ENCODE assay signal across 8 cellular contexts in the genomic region with DNA sequence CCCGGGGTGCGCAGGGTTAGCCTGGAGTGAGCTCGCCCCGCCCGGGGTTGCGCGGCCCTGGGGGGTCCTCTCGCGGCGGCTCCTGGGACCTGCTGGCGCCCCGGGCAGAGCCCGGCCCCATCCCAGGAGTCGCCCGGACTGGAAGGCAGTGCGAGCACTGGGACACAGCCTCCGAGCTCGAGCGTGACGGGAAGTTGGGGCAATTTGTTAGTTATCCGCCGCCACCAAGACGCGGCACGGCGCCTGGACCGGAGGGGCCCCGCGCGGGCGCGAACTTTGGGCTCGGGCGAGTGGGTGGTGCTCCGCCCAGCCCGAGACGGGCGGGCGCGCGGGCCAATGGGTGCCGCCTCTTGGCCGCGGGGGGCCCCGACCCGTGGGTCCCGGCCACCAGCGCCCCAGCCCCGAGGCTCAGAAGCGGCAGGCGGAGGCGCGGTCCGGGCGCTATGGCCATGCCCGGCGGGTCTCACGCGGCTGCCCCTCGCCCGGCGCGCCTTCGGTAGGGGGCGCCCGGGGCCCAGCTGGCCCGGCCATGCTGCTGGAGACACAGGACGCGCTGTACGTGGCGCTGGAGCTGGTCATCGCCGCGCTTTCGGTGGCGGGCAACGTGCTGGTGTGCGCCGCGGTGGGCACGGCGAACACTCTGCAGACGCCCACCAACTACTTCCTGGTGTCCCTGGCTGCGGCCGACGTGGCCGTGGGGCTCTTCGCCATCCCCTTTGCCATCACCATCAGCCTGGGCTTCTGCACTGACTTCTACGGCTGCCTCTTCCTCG. TPM values are rescaled to one million over a fixed set of nuclear protein-coding genes. Genes with fewer than 3 reads are reported as not detected.
DNase-seq lines count a peak whose midpoint lies in the region; ATAC-seq and TF ChIP-seq lines count a peak whose summit lies in the region.

A gene (plus strand): TSS at position 411 of the 773 bp plus-strand sequence. CDS start 119 bp downstream, at position 530.

- DNase-seq in NCI-H146 treated with DMSO at 0.1 percent for 48 hours (lab: John Stamatoyannopoulos, UW; ENCODE audit: unreplicated experiment) (peak; percentile 43), lower lobe of right lung (peak; percentile 82), NCI-H187 treated with DMSO at 0.1 percent for 48 hours (lab: John Stamatoyannopoulos, UW) (no peak)
- DNase-seq in activated CD4-positive, alpha-beta T cell treated with anti-CD3 and anti-CD28 coated beads, Interleukin-2, amount 10 ng/mL, durations not matched to agents 7 days and 5 days = peak; percentile 42
- peak; percentile 8 to 21 (median 11) for DNase-seq in effector memory CD8-positive, alpha-beta T cell
- DNase-seq in stimulated activated CD8-positive, alpha-beta memory T cell treated with anti-CD3 and anti-CD28 coated beads, Interleukin-12 subunit alpha, Interleukin-12 subunit beta, amount 100 ng/mL, for 4 hours (ENCODE audit: low read depth) = peak; percentile 37

- peaks cover 12% of the 10 kb centered on the region for H3K4me1 Mint-ChIP-seq in activated CD4-positive, alpha-beta T cell treated with anti-CD3 and anti-CD28 coated beads, Interleukin-2, amount 10 ng/mL, durations not matched to agents 7 days and 5 days
- H3K4me1 Mint-ChIP-seq in effector memory CD8-positive, alpha-beta T cell (ENCODE audit: low read depth in 2 of 2) = peaks cover 4 to 7% of the 10 kb centered on the region in 2 donors

- TF ChIP-seq CTCF in C4-2B (conservative IDR thresholded peaks at IDR 0.05) = peak; percentile 90
- peak; percentile 56 for TF ChIP-seq CTCF in lower lobe of right lung (IDR thresholded peaks at IDR 0.05)

- H3K4me3 Mint-ChIP-seq in activated CD4-positive, alpha-beta T cell treated with anti-CD3 and anti-CD28 coated beads, Interleukin-2, amount 10 ng/mL, durations not matched to agents 7 days and 5 days = peak within 1 kb of the TSS; percentile 67
- H3K4me3 Mint-ChIP-seq in effector memory CD8-positive, alpha-beta T cell = peak within 1 kb of the TSS; percentile 79 to 84

- CTCF ChIA-PET in activated CD4-positive, alpha-beta T cell treated with anti-CD3 and anti-CD28 coated beads, Interleukin-2, amount 10 ng/mL, durations not matched to agents 7 days and 5 days (lab: Charles Lee) = interaction anchor here (0.7 to 2.6 kb wide), 20 partner anchors 10 to 470 kb away, joined by 3 to 14 read pairs (median 4); a partner anchor contains a TSS

- POLR2A ChIA-PET in activated CD4-positive, alpha-beta T cell treated with anti-CD3 and anti-CD28 coated beads, Interleukin-2, amount 10 ng/mL, durations not matched to agents 7 days and 5 days (lab: Charles Lee) = no interaction called here

- peaks cover 4% of the 10 kb centered on the region for H3K27me3 ChIP-seq in lower lobe of right lung (ENCODE audit: low read depth)

- ATAC-seq in GM21423 (IDR thresholded peaks at IDR 0.05; ENCODE audit: unreplicated experiment) = peak; percentile 62
- ATAC-seq in effector memory CD8-positive, alpha-beta T cell (replicated peaks) = peak; percentile 69
- ATAC-seq in lower lobe of right lung = peak; percentile 87 to 92

- peak within 1 kb of the TSS; percentile 65 for H3K4me3 ChIP-seq in lower lobe of right lung

- H3K36me3 Mint-ChIP-seq in activated CD4-positive, alpha-beta T cell treated with anti-CD3 and anti-CD28 coated beads, Interleukin-2, amount 10 ng/mL, durations not matched to agents 7 days and 5 days (ENCODE audit: low read depth) = peaks cover 2% of the 10 kb centered on the region
- H3K36me3 Mint-ChIP-seq in effector memory CD8-positive, alpha-beta T cell (ENCODE audit: insufficient read depth) = no peaks in the 10 kb centered on the region

- H3K9me3 ChIP-seq in lower lobe of right lung = no peaks in the 10 kb centered on the region

- no peaks in the 10 kb centered on the region for H3K36me3 ChIP-seq in lower lobe of right lung

- peaks cover 34% of the 10 kb centered on the region for H3K4me1 ChIP-seq in lower lobe of right lung

- H3K9me3 Mint-ChIP-seq in activated CD4-positive, alpha-beta T cell treated with anti-CD3 and anti-CD28 coated beads, Interleukin-2, amount 10 ng/mL, durations not matched to agents 7 days and 5 days = no peaks in the 10 kb centered on the region
- no peaks in the 10 kb centered on the region for H3K9me3 Mint-ChIP-seq in effector memory CD8-positive, alpha-beta T cell

- intact Hi-C loops in lower lobe of right lung (cut with DNase I) = no loop called here

- H3K27ac ChIP-seq in C4-2B = peak within 1 kb of the TSS; percentile 75
- H3K27ac ChIP-seq in lower lobe of right lung = peak within 1 kb of the TSS; percentile 73

- H3K27me3 Mint-ChIP-seq in activated CD4-positive, alpha-beta T cell treated with anti-CD3 and anti-CD28 coated beads, Interleukin-2, amount 10 ng/mL, durations not matched to agents 7 days and 5 days = peaks cover 30% of the 10 kb centered on the region
- H3K27me3 Mint-ChIP-seq in effector memory CD8-positive, alpha-beta T cell = peaks cover 43 to 58% of the 10 kb centered on the region in 2 donors

- H3K27ac Mint-ChIP-seq in activated CD4-positive, alpha-beta T cell treated with anti-CD3 and anti-CD28 coated beads, Interleukin-2, amount 10 ng/mL, durations not matched to agents 7 days and 5 days = peak within 1 kb of the TSS; percentile 80
- H3K27ac Mint-ChIP-seq in effector memory CD8-positive, alpha-beta T cell = no peak within 1 kb of the TSS

RNA-seq across cellular contexts. Expression of the gene that starts here (rescaled TPM):
- under 1 TPM; 0.25 to 0.29 TPM for total RNA-seq in activated CD4-positive, alpha-beta T cell treated with anti-CD3 and anti-CD28 coated beads, Interleukin-2, amount 10 ng/mL, durations not matched to agents 7 days and 5 days
- total RNA-seq in lower lobe of right lung = 6.2 TPM

Comparison
In these comparisons a context has a peak if more than half of its experiments do, and no peak if none do; other contexts are left out.
1. Peak in DNase-seq in activated CD4-positive, alpha-beta T cell treated with anti-CD3 and anti-CD28 coated beads, Interleukin-2, amount 10 ng/mL, durations not matched to agents 7 days and 5 days; RNA of the gene not detected or under 1 TPM.